In the genomic region with DNA sequence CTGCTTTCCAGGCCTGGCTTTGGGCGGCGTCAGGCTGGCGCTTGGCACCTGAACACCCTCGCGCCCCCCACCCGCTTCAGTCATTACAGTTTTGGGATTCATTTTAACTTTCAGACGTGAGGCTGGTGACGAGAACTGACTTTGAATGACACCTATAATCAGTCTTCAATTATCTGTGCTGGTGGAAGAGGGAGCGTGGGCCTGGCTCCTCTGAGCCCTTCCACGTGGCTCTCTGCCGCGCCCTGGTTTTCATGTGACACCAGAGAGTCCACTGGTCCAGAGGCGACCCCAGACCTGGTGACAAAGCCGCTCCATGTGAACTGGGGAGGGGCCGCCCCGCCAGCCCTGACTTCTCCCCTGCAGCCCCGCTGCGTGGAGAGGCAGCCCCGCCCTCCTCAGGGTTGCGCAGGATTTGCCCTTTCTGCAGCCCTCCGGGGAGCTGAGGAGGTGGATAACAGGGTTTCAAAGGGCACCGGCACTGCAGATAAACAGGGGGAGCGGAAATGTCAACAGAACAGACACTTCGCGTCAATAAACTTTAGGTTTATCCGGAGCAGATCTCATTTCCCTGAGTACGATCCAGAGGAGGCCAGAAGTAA, we compare ENCODE assay signal across 1 cellular context.
TF ChIP-seq lines count a peak whose summit lies in the region.

No MANE protein-coding gene starts in this region.

TF ChIP-seq in HepG2, 621 proteins besides CTCF, POLR2A, EP300 and RAD21 (continued from another document and continues in another):
- TF ChIP-seq ZBTB1 (CRISPR knock-in tag; IDR thresholded peaks at IDR 0.05; ENCODE audit: borderline replicate concordance) (no peak), ZNF737 (CRISPR knock-in tag; IDR thresholded peaks at IDR 0.05; ENCODE audit: borderline replicate concordance) (no peak), MAFF (IDR thresholded peaks at IDR 0.05; ENCODE audit: low read depth, low read length) (no peak), YEATS2 (CRISPR knock-in tag; IDR thresholded peaks at IDR 0.05; ENCODE audit: borderline replicate concordance) (no peak), SNAPC2 (CRISPR knock-in tag; IDR thresholded peaks at IDR 0.05) (no peak), KDM5A (IDR thresholded peaks at IDR 0.05; ENCODE audit: borderline replicate concordance, low read length) (no peak), CBFB (CRISPR knock-in tag; IDR thresholded peaks at IDR 0.05) (no peak), ZNF251 (CRISPR knock-in tag; IDR thresholded peaks at IDR 0.05) (no peak), ZNF160 (CRISPR knock-in tag; IDR thresholded peaks at IDR 0.05) (no peak), ZNF512 (CRISPR knock-in tag; IDR thresholded peaks at IDR 0.05) (no peak), ZMYM3 (CRISPR knock-in tag; IDR thresholded peaks at IDR 0.05) (no peak), ZSCAN20 (CRISPR knock-in tag; IDR thresholded peaks at IDR 0.05; ENCODE audit: borderline replicate concordance) (no peak), ZFP36L1 (CRISPR knock-in tag; IDR thresholded peaks at IDR 0.05) (no peak), ZNF446 (CRISPR knock-in tag; IDR thresholded peaks at IDR 0.05) (no peak), XRCC5 (optimal IDR thresholded peaks at IDR 0.05; ENCODE audit: low read length) (no peak), ZBTB7A (CRISPR knock-in tag; IDR thresholded peaks at IDR 0.05) (peak; percentile 34; the same call in 1 of the 2 replicates), PCBP1 (IDR thresholded peaks at IDR 0.05; ENCODE audit: borderline replicate concordance, low read depth, low read length) (no peak), ZNF720 (CRISPR knock-in tag; IDR thresholded peaks at IDR 0.05) (no peak), CEBPB (IDR thresholded peaks at IDR 0.05; ENCODE audit: borderline replicate concordance, low read depth, low read length) (no peak), ZBTB37 (CRISPR knock-in tag; IDR thresholded peaks at IDR 0.05) (no peak), ZNF430 (CRISPR knock-in tag; IDR thresholded peaks at IDR 0.05) (no peak), ZNF317 (CRISPR knock-in tag; IDR thresholded peaks at IDR 0.05) (no peak), ZNF574 (CRISPR knock-in tag; IDR thresholded peaks at IDR 0.05) (no peak), ATM (IDR thresholded peaks at IDR 0.05; ENCODE audit: borderline replicate concordance) (no peak), ZNF18 (CRISPR knock-in tag; IDR thresholded peaks at IDR 0.05; ENCODE audit: insufficient replicate concordance) (no peak), ZNF572 (CRISPR knock-in tag; IDR thresholded peaks at IDR 0.05) (no peak), ZNF609 (CRISPR knock-in tag; IDR thresholded peaks at IDR 0.05; ENCODE audit: borderline replicate concordance) (peak; percentile 45; the same call in 1 of the 2 replicates), TCF7 (IDR thresholded peaks at IDR 0.05; ENCODE audit: low read depth) (peak; percentile 88), ZMYM4 (CRISPR knock-in tag; IDR thresholded peaks at IDR 0.05) (no peak), ETV5 (CRISPR knock-in tag; IDR thresholded peaks at IDR 0.05; ENCODE audit: borderline replicate concordance) (peak; percentile 53; the same call in 1 of the 2 replicates), RXRB (CRISPR knock-in tag; IDR thresholded peaks at IDR 0.05; ENCODE audit: borderline replicate concordance) (peak; percentile 45), RNF219 (CRISPR knock-in tag; IDR thresholded peaks at IDR 0.05) (no peak), ZNF224 (CRISPR knock-in tag; IDR thresholded peaks at IDR 0.05) (no peak), ZNF549 (CRISPR knock-in tag; IDR thresholded peaks at IDR 0.05) (no peak), ZSCAN29 (CRISPR knock-in tag; conservative IDR thresholded peaks at IDR 0.05) (no peak), ZNF83 (CRISPR knock-in tag; IDR thresholded peaks at IDR 0.05; ENCODE audit: borderline replicate concordance) (no peak), KAT8 (CRISPR knock-in tag; IDR thresholded peaks at IDR 0.05) (no peak)
- TF ChIP-seq, protein P1, sequence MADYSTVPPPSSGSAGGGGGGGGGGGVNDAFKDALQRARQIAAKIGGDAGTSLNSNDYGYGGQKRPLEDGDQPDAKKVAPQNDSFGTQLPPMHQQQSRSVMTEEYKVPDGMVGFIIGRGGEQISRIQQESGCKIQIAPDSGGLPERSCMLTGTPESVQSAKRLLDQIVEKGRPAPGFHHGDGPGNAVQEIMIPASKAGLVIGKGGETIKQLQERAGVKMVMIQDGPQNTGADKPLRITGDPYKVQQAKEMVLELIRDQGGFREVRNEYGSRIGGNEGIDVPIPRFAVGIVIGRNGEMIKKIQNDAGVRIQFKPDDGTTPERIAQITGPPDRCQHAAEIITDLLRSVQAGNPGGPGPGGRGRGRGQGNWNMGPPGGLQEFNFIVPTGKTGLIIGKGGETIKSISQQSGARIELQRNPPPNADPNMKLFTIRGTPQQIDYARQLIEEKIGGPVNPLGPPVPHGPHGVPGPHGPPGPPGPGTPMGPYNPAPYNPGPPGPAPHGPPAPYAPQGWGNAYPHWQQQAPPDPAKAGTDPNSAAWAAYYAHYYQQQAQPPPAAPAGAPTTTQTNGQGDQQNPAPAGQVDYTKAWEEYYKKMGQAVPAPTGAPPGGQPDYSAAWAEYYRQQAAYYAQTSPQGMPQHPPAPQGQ (CRISPR knock-in tag; IDR thresholded peaks at IDR 0.05; ENCODE audit: borderline replicate concordance): no peak
- TF ChIP-seq, protein P2, sequence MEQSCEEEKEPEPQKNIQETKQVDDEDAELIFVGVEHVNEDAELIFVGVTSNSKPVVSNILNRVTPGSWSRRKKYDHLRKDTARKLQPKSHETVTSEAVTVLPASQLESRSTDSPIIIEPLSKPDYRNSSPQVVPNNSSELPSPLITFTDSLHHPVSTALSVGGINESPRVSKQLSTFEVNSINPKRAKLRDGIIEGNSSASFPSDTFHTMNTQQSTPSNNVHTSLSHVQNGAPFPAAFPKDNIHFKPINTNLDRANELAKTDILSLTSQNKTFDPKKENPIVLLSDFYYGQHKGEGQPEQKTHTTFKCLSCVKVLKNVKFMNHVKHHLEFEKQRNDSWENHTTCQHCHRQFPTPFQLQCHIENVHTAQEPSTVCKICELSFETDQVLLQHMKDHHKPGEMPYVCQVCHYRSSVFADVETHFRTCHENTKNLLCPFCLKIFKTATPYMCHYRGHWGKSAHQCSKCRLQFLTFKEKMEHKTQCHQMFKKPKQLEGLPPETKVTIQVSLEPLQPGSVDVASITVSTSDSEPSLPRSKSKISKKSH (CRISPR knock-in tag; IDR thresholded peaks at IDR 0.05; ENCODE audit: borderline replicate concordance): no peak
- TF ChIP-seq, protein P3, sequence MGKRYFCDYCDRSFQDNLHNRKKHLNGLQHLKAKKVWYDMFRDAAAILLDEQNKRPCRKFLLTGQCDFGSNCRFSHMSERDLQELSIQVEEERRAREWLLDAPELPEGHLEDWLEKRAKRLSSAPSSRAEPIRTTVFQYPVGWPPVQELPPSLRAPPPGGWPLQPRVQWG (CRISPR knock-in tag; IDR thresholded peaks at IDR 0.05; ENCODE audit: borderline replicate concordance, low read depth): no peak
